Comparison of ENCODE assay signal across 26 cellular contexts in the genomic region with DNA sequence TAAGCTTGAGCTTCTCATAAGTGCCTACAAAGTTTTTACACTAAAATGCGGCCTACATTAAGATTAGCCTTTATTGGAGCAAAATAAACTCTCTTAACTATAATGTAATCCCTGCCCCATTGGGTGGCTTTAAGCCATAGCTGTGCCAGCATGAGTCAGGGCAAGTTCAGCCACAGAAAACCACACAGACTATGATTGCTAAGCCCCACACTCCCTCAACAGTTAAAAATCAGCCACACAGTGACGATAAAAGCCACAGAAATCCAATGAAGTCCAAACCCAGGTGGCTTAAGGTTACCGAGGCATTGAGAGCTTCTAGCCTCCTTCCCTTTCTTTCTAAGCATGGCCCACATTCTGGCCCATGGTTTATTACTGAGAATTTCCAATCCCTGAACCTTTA.
DNase-seq lines count a peak whose midpoint lies in the region; ATAC-seq, FAIRE-seq and TF ChIP-seq lines count a peak whose summit lies in the region.
"Had no signal": no experiment of that assay in that cellular context is flagged by ENCODE, and none has a peak within 500 bp of the region (broad histone marks: within the 10 kb centered on the region; RNA-seq: fewer than 3 reads in every experiment).

No MANE protein-coding gene starts in this region.

- no peak for TF ChIP-seq CTCF in epithelial cell of esophagus (IDR thresholded peaks at IDR 0.05; ENCODE audit: insufficient read depth, low read depth, low read length, missing control alignments)
- TF ChIP-seq CTCF in lower leg skin (IDR thresholded peaks at IDR 0.05) = no peak

- DNase-seq in HK-2 (ENCODE audit: unreplicated experiment) = peak; percentile 55
- DNase-seq in RCC 7860 (ENCODE audit: low spot score) = peak; percentile 57
- peak; percentile 48 for DNase-seq in epithelial cell of esophagus (ENCODE audit: low read depth)
- DNase-seq in renal cortical epithelial cell (ENCODE audit: low read depth) = peak; percentile 93
- no peak for DNase-seq in lower leg skin (ENCODE audit: low spot score in 2 of 2)
- no peak for DNase-seq in NCI-H226
- no peak for DNase-seq in GM03348 (ENCODE audit: low spot score)
- DNase-seq: activated CD4-positive, alpha-beta T cell treated with anti-CD3 and anti-CD28 coated beads for 36 hours; activated naive CD4-positive, alpha-beta T cell treated with anti-CD3 and anti-CD28 coated beads, Interleukin-2, amount 10 ng/mL, durations not matched to agents 7 days and 5 days; activated T-cell treated with anti-CD3 and anti-CD28 coated beads, Interleukin-2, amount 50 U/mL, for 72 hours; aorta; effector CD4-positive, alpha-beta T cell; GDM1; Kasumi-1; mesenchymal stem cell; naive B cell; NCI-H1417 treated with DMSO at 0.1 percent for 48 hours; NCI-H526; SHP77 treated with DMSO at 0.1 percent for 48 hours; stimulated activated CD4-positive, alpha-beta T cell treated with anti-CD3 and anti-CD28 coated beads, Interleukin-4, amount 100 ng/mL, for 24 hours; stimulated activated naive CD8-positive, alpha-beta T cell treated with anti-CD3 and anti-CD28 coated beads, Interleukin-15, Interleukin-2, amounts not matched to agents 100 U/mL and 50 U/mL, for 24 hours; SW 1271; thyroid gland had no signal

- TF ChIP-seq POLR2A in lower leg skin (IDR thresholded peaks at IDR 0.05) = no peak

- FAIRE-seq in RCC 7860 (lab: Jason Lieb, UNC) = peak; percentile 87

- intact Hi-C loops in lower leg skin (cut with DNase I; ENCODE audit: low total_unique reads) = no loop called here

- WGBS in lower leg skin, 2 donors = 70 to 79% methylated on average over 3 of the region's 3 CpGs

- H3K4me3 ChIP-seq in epithelial cell of esophagus (ENCODE audit: low read length) = no peak overlapping the region
- no peak overlapping the region for H3K4me3 ChIP-seq in lower leg skin (ENCODE audit: low read depth, poor library complexity, severe bottlenecking)
- H3K4me3 ChIP-seq: right atrium auricular region, thyroid gland had no signal

- no peak for ATAC-seq in GM21381 (IDR thresholded peaks at IDR 0.05; ENCODE audit: unreplicated experiment)
- ATAC-seq: activated CD4-positive, alpha-beta T cell treated with anti-CD3 and anti-CD28 coated beads for 36 hours; activated T-cell treated with anti-CD3 and anti-CD28 coated beads, Interleukin-2, amount 50 U/mL, for 72 hours; esophagus mucosa; stimulated activated naive CD8-positive, alpha-beta T cell treated with anti-CD3 and anti-CD28 coated beads, Interleukin-15, Interleukin-2, amounts not matched to agents 100 U/mL and 50 U/mL, for 24 hours had no signal

Comparison
In these comparisons a context has a peak if more than half of its experiments do, and no peak if none do; other contexts are left out.
1. DNase-seq: peak in HK-2 (single experiment), RCC 7860 (single experiment), epithelial cell of esophagus (single experiment) and renal cortical epithelial cell (single experiment); none in lower leg skin (0 of 2), NCI-H226 (single experiment) and GM03348 (single experiment).